ENCODE assay signal across 21 cellular contexts in the genomic region with DNA sequence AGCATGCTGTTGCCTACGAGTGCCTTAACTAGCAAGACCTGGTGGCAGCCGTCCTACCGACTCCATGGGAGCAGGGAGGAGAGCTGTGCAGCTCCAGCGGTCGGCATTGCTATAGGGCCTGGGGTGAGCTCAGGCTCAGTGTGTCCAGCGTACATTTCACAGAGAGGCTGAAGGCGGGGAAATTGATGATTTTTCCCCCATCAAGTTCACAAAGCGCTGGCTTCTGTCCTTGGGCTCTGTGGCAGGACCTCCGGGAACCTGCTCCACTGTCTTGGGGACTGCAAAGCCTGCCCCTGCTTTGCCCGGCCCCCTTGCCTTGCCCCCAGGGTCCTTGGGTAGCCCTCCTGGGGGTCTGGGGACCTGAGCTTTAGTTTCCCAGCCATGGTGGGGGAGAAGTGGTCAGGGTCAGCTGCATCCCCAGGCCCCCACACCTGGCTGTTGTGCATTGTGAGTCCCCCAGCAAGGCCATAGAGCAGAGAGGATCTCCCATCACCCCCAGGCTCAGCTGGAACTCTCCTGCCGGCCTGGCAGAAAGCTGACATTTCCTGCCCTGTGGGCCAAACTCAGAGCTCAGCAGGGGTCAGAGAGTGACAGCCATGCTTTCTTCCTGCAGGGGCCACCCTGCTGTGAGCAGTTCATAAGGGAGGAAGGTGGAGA. TPM values are rescaled to one million over a fixed set of nuclear protein-coding genes. Genes with fewer than 3 reads are reported as not detected.
DNase-seq lines count a peak whose midpoint lies in the region; ATAC-seq and TF ChIP-seq lines count a peak whose summit lies in the region.
"Had no signal": no experiment of that assay in that cellular context is flagged by ENCODE, and none has a peak within 500 bp of the region (broad histone marks: within the 10 kb centered on the region; RNA-seq: fewer than 3 reads in every experiment).

No MANE protein-coding gene starts in this region.

- H3K27ac ChIP-seq in BLaER1 treated with 17β-estradiol and CSF1 and Interleukin-3, amounts not matched to agents 10 nM and 100 nM = 0 out of 22 replicates have a peak overlapping the region, but pooled peaks of 1 of the 11 experiments have one; percentile 8
- H3K27ac ChIP-seq in HEK293 (ENCODE audit: extremely low read depth, low read depth, low read length) (no peak overlapping the region), left lung (no peak overlapping the region)
- H3K27ac ChIP-seq: HL-60 had no signal

- TF ChIP-seq CTCF in HEK293 (tag by site-specific recombination; IDR thresholded peaks at IDR 0.05) = no peak
- no peak for TF ChIP-seq CTCF in left lung (IDR thresholded peaks at IDR 0.05)

- CTCF ChIA-PET in HEK293 (lab: Yijun Ruan, JAX) = no interaction called here

- H3K9me3 ChIP-seq in BLaER1 treated with 17β-estradiol and CSF1 and Interleukin-3, amounts not matched to agents 10 nM and 100 nM (replicated peaks in 1 of 11) = peaks cover 0 to 19% (median 0%) of the 10 kb centered on the region in 11 experiments; a peak in 6 of 22 replicates
- H3K9me3 ChIP-seq in HEK293 (ENCODE audit: control insufficient read depth, insufficient read depth, low read depth, low read length) = no peaks in the 10 kb centered on the region
- H3K9me3 ChIP-seq in left lung = peaks cover 0 to 8% of the 10 kb centered on the region in 2 donors
- H3K9me3 ChIP-seq: BE2C, HAP-1 had no signal

- H3K4me2 ChIP-seq in BLaER1 treated with 17β-estradiol and CSF1 and Interleukin-3, amounts not matched to agents 10 nM and 100 nM = peak overlapping the region in 8 of 11 experiments; percentile 15 to 71 (median 41); a peak in 14 of 22 replicates
- H3K4me2 ChIP-seq: GM23338 had no signal

- no peaks in the 10 kb centered on the region for H3K36me3 ChIP-seq in BLaER1 treated with 17β-estradiol and CSF1 and Interleukin-3, amounts not matched to agents 10 nM and 100 nM
- H3K36me3 ChIP-seq in HEK293 (ENCODE audit: control insufficient read depth in 2 of 2, insufficient read depth in 1 of 2, low read length in 2 of 2) = no peaks in the 10 kb centered on the region
- no peaks in the 10 kb centered on the region for H3K36me3 ChIP-seq in left lung
- H3K36me3 ChIP-seq: BE2C, HAP-1 had no signal

- intact Hi-C loops in left lung (cut with DNase I) = loop anchor here in 1 of 2 donors (10.0 kb wide), 1 partner anchor 284 kb away; no protein-coding TSS in a partner anchor

- peak overlapping the region in 2 of 11 experiments; percentile 0 to 16; a peak in 2 of 22 replicates for H3K9ac ChIP-seq in BLaER1 treated with 17β-estradiol and CSF1 and Interleukin-3, amounts not matched to agents 10 nM and 100 nM

- no peaks in the 10 kb centered on the region for H3K27me3 ChIP-seq in BLaER1 treated with 17β-estradiol and CSF1 and Interleukin-3, amounts not matched to agents 10 nM and 100 nM
- no peaks in the 10 kb centered on the region for H3K27me3 ChIP-seq in left lung
- H3K27me3 ChIP-seq: BE2C had no signal

- H3K4me3 ChIP-seq in BLaER1 treated with 17β-estradiol and CSF1 and Interleukin-3, amounts not matched to agents 10 nM and 100 nM = no peak overlapping the region
- no peak overlapping the region for H3K4me3 ChIP-seq in HEK293 (ENCODE audit: low read depth, low read length)
- no peak overlapping the region for H3K4me3 ChIP-seq in left lung
- H3K4me3 ChIP-seq: GM23338, HAP-1 had no signal

- ATAC-seq in left lung = no peak
- ATAC-seq: CD8-positive, alpha-beta T cell; GM23338 had no signal

- no peaks in the 10 kb centered on the region for H4K20me1 ChIP-seq in BLaER1 treated with 17β-estradiol and CSF1 and Interleukin-3, amounts not matched to agents 10 nM and 100 nM

- H3K4me1 ChIP-seq in BLaER1 treated with 17β-estradiol and CSF1 and Interleukin-3, amounts not matched to agents 10 nM and 100 nM = peaks cover 18 to 54% (median 42%) of the 10 kb centered on the region in 10 experiments
- H3K4me1 ChIP-seq in HEK293 (ENCODE audit: control insufficient read depth, insufficient read depth, low read length) = no peaks in the 10 kb centered on the region
- no peaks in the 10 kb centered on the region for H3K4me1 ChIP-seq in left lung
- H3K4me1 ChIP-seq: BE2C, HAP-1 had no signal

- peak; percentile 51 for DNase-seq in 8988T
- DNase-seq in left lung = peak; percentile 30 to 66
- DNase-seq in NCI-H2081 treated with DMSO at 0.1 percent for 48 hours (lab: John Stamatoyannopoulos, UW) = no peak
- DNase-seq in mesenteric fat pad (ENCODE audit: low spot score) = no peak
- DNase-seq in cerebellar nuclear complex (lab: John Stamatoyannopoulos, UW) = no peak
- DNase-seq: ACHN; BE2C; Calu3; CD8-positive, alpha-beta T cell; DMS 273 treated with DMSO at 0.1 percent for 48 hours; DMS53; DND-41; EL; HFFc6 had no signal

- POLR2A ChIA-PET in HEK293 (lab: Yijun Ruan, JAX) = no interaction called here

TF ChIP-seq in HEK293, 187 proteins besides CTCF, POLR2A, EP300 and RAD21:
- TF ChIP-seq ZNF596 (tag by site-specific recombination; IDR thresholded peaks at IDR 0.05) = no peak
- no peak for TF ChIP-seq ZNF555 (tag by site-specific recombination; conservative IDR thresholded peaks at IDR 0.05)
- peak; percentile 22 for TF ChIP-seq GLIS1 (tag by site-specific recombination; IDR thresholded peaks at IDR 0.05)
- TF ChIP-seq ZIC2 (tag by site-specific recombination; IDR thresholded peaks at IDR 0.05) = peak; percentile 82
- no peak for TF ChIP-seq ZNF501 (tag by site-specific recombination; IDR thresholded peaks at IDR 0.05)

RNA-seq across cellular contexts. Expression of gene KCNJ18, which starts 3.9 kb away (rescaled TPM):
- not detected for total RNA-seq in left lung
- total RNA-seq in mesenteric fat pad = not detected
- total RNA-seq: Calu3; CD8-positive, alpha-beta T cell; G401; GM23338; HFFc6; HT1080 had no signal

Comparison
In these comparisons a context has a peak if more than half of its experiments do, and no peak if none do; other contexts are left out.
1. DNase-seq: peak in 8988T (single experiment) and left lung (2 of 2); none in NCI-H2081 treated with DMSO at 0.1 percent for 48 hours (single experiment), mesenteric fat pad (single experiment) and cerebellar nuclear complex (0 of 2).